In genomic region chr2:195326537-195326936, GRCh38 we compare ENCODE assay signal across 27 cellular contexts.
"Had no signal": no experiment of that assay in that cellular context is flagged by ENCODE, and none has a peak within 500 bp of the region (broad histone marks: within the 10 kb centered on the region; RNA-seq: fewer than 3 reads in every experiment).

No MANE protein-coding gene starts in this region.

- H3K27me3 ChIP-seq: esophagus muscularis mucosa, foreskin keratinocyte, gastroesophageal sphincter, heart left ventricle, hepatocyte had no signal

- DNase-seq: effector CD8-positive, alpha-beta T cell; effector memory CD8-positive, alpha-beta T cell; endodermal cell; foreskin keratinocyte; heart left ventricle; hypothalamus; immature natural killer cell; islet precursor cell; kidney; kidney glomerular epithelial cell; left colon; left ventricle myocardium superior; lower lobe of right lung; mesenchymal stem cell; mucosa of descending colon; naive B cell; naive thymus-derived CD8-positive, alpha-beta T cell had no signal

- H3K4me2 ChIP-seq: hepatocyte had no signal

- H3K36me3 ChIP-seq: esophagus muscularis mucosa, gastroesophageal sphincter, heart left ventricle, lower lobe of right lung had no signal

- H3K79me2 ChIP-seq: hepatocyte had no signal

- H2AFZ ChIP-seq: hepatocyte had no signal

- H3K27ac Mint-ChIP-seq: dendritic cell treated with granulocyte-macrophage colony-stimulating factor and Interleukin-4, amounts not matched to agents 40 ng/mL and 50 ng/mL, for 4 days; effector memory CD8-positive, alpha-beta T cell; endodermal cell; immature natural killer cell; mesothelial cell of epicardium; naive thymus-derived CD8-positive, alpha-beta T cell had no signal

- H3K9me3 ChIP-seq: esophagus muscularis mucosa, gastroesophageal sphincter, lower lobe of right lung, mucosa of descending colon had no signal

- H3K4me3 Mint-ChIP-seq: dendritic cell treated with granulocyte-macrophage colony-stimulating factor and Interleukin-4, amounts not matched to agents 40 ng/mL and 50 ng/mL, for 4 days; effector memory CD8-positive, alpha-beta T cell; endodermal cell; immature natural killer cell; mesothelial cell of epicardium; naive B cell; naive thymus-derived CD8-positive, alpha-beta T cell had no signal

- H3K4me1 Mint-ChIP-seq: endodermal cell, immature natural killer cell had no signal

- H3K36me3 Mint-ChIP-seq: immature natural killer cell, mesothelial cell of epicardium had no signal

- H3K4me3 ChIP-seq: coronary artery, esophagus muscularis mucosa, gastroesophageal sphincter, heart left ventricle, hepatocyte, lower lobe of right lung, mucosa of descending colon had no signal

- H3K27me3 Mint-ChIP-seq: dendritic cell treated with granulocyte-macrophage colony-stimulating factor and Interleukin-4, amounts not matched to agents 40 ng/mL and 50 ng/mL, for 4 days; naive thymus-derived CD8-positive, alpha-beta T cell had no signal

- FAIRE-seq: colon, endothelial cell of umbilical vein, frontal cortex, kidney had no signal

- H3K9me3 Mint-ChIP-seq: dendritic cell treated with granulocyte-macrophage colony-stimulating factor and Interleukin-4, amounts not matched to agents 40 ng/mL and 50 ng/mL, for 4 days; effector memory CD8-positive, alpha-beta T cell had no signal

- H3K27ac ChIP-seq: coronary artery, esophagus muscularis mucosa, foreskin keratinocyte, gastroesophageal sphincter, heart left ventricle, hepatocyte, lower lobe of right lung had no signal

- H3K4me1 ChIP-seq: heart left ventricle, lower lobe of right lung had no signal

- ATAC-seq: effector memory CD8-positive, alpha-beta T cell; foreskin keratinocyte; gastroesophageal sphincter; heart left ventricle; left colon; left lobe of liver; left ventricle myocardium superior; mucosa of descending colon; naive thymus-derived CD8-positive, alpha-beta T cell had no signal
